11 cellular contexts compared by ENCODE assay signal in genomic region chr18:6781179-6781714, GRCh38. TPM values are rescaled to one million over a fixed set of nuclear protein-coding genes. Genes with fewer than 3 reads are reported as not detected.
DNase-seq lines count a peak whose midpoint lies in the region; TF ChIP-seq lines count a peak whose summit lies in the region.
"Had no signal": no experiment of that assay in that cellular context is flagged by ENCODE, and none has a peak within 500 bp of the region (broad histone marks: within the 10 kb centered on the region; RNA-seq: fewer than 3 reads in every experiment).

No MANE protein-coding gene starts in this region.

- CTCF ChIA-PET in GM10248 (lab: Yijun Ruan, JAX), result no interaction called here

- POLR2A ChIA-PET in GM10248 (lab: Yijun Ruan, JAX), result no interaction called here

- intact Hi-C loops in dorsolateral prefrontal cortex (cut with DNase I), result no loop called here

- H3K27ac ChIP-seq in C4-2B (peak overlapping the region; percentile 90), VCaP (peak overlapping the region; percentile 94), dorsolateral prefrontal cortex (peak overlapping the region in 12 of 59 donors; percentile 9 to 71 (median 22))

- DNase-seq in hepatic stellate cell (ENCODE audit: low spot score) (peak; percentile 5), retina (peak; percentile 73), GM10248 (ENCODE audit: extremely low spot score) (no peak), HPDE6-E6E7 (ENCODE audit: extremely low spot score) (no peak), NOMO-1 treated with DMSO at 0.1 percent for 48 hours (lab: John Stamatoyannopoulos, UW; ENCODE audit: unreplicated experiment) (no peak), dorsolateral prefrontal cortex (no peak)
- DNase-seq: activated T-cell treated with anti-CD3 and anti-CD28 coated beads, Interleukin-2, amount 50 U/mL, for 1 hour; left colon; NCI-H2029 treated with DMSO at 0.1 percent for 48 hours had no signal

- no peak overlapping the region for H3K4me3 ChIP-seq in dorsolateral prefrontal cortex

- H3K27me3 ChIP-seq in dorsolateral prefrontal cortex, result no peaks in the 10 kb centered on the region

- TF ChIP-seq CTCF in C4-2B (conservative IDR thresholded peaks at IDR 0.05) (no peak), VCaP (conservative IDR thresholded peaks at IDR 0.05) (no peak), GM10248 (IDR thresholded peaks at IDR 0.05; ENCODE audit: control extremely low read depth, extremely low read depth, low read depth, missing control alignments) (no peak), dorsolateral prefrontal cortex (IDR thresholded peaks at IDR 0.05 in 54 of 56, conservative IDR thresholded peaks at IDR 0.05 in 2 of 56; ENCODE audit: low read depth in 1 of 56, partially characterized antibody in 56 of 56) (no peak)

RNA-seq across cellular contexts. Expression of gene ARHGAP28, which starts 51.7 kb away (rescaled TPM):
- total RNA-seq in dorsolateral prefrontal cortex, result 1 to 10 TPM; 1.1 to 10.0 (median 4.5) TPM

Comparison
In these comparisons a context has a peak if more than half of its experiments do, and no peak if none do; other contexts are left out.
1. DNase-seq: peak in hepatic stellate cell (single experiment) and retina (single experiment); none in GM10248 (single experiment), HPDE6-E6E7 (single experiment), NOMO-1 treated with DMSO at 0.1 percent for 48 hours (single experiment) and dorsolateral prefrontal cortex (0 of 10).